Comparison of ENCODE assay signal across 1 cellular context in the genomic region with DNA sequence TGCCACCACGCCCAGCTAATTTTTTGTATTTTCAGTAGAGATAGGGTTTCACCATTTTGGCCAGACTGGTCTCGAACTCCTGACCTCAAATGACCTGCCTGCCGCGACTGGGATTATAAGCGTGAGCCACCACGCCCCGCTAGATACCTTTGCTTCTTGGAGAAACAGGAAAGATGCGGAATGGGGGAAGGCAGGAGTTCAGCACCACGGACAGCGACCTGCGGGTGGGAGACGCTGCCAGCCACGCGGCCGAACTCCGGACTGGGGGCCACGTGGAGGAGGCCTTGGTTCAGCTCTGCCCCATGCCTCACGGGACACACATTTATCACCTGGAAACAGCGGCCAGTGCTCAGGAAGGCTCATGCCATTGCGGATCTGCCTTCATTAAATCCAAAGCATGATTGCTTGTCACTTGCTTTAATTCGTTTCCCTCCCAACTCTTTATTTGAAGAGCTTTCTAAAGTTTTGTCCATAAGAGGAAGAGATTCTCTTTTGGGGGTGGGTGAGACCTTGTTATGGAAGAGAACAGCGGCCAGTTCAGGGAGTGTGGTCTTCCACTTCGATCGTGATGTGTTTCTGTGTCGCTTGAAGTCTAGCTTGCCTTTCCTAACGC.
TF ChIP-seq lines count a peak whose summit lies in the region.

No MANE protein-coding gene starts in this region.

TF ChIP-seq in HepG2, 621 proteins besides CTCF, POLR2A, EP300 and RAD21 (continued from another document and continues in another):
- TF ChIP-seq, protein P1, sequence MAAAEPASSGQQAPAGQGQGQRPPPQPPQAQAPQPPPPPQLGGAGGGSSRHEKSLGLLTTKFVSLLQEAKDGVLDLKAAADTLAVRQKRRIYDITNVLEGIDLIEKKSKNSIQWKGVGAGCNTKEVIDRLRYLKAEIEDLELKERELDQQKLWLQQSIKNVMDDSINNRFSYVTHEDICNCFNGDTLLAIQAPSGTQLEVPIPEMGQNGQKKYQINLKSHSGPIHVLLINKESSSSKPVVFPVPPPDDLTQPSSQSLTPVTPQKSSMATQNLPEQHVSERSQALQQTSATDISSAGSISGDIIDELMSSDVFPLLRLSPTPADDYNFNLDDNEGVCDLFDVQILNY (CRISPR knock-in tag; conservative IDR thresholded peaks at IDR 0.05) = 0 out of 2 replicates have a peak, but pooled peaks have one; percentile 67
- TF ChIP-seq RBM22 (optimal IDR thresholded peaks at IDR 0.05; ENCODE audit: low read length) (no peak), ZNF781 (CRISPR knock-in tag; IDR thresholded peaks at IDR 0.05; ENCODE audit: borderline replicate concordance, not compliant biosample characterization) (peak; percentile 97), ZNF841 (CRISPR knock-in tag; IDR thresholded peaks at IDR 0.05; ENCODE audit: borderline replicate concordance) (peak; percentile 60; the same call in 1 of the 2 replicates), SOX13 (IDR thresholded peaks at IDR 0.05) (no peak), SOX13 (CRISPR knock-in tag; conservative IDR thresholded peaks at IDR 0.05 in 1 of 2, IDR thresholded peaks at IDR 0.05 in 1 of 2) (peak in 1 of 2 experiments; percentile 64; a peak in 1 of 4 replicates), HNRNPL (IDR thresholded peaks at IDR 0.05; ENCODE audit: low read depth, low read length) (no peak), ZNF577 (CRISPR knock-in tag; IDR thresholded peaks at IDR 0.05; ENCODE audit: borderline replicate concordance, low read depth) (no peak), RFX1 (IDR thresholded peaks at IDR 0.05) (no peak), HNF4G (IDR thresholded peaks at IDR 0.05; ENCODE audit: borderline replicate concordance, low read depth, low read length) (no peak), HNF4G (CRISPR knock-in tag; IDR thresholded peaks at IDR 0.05; ENCODE audit: borderline replicate concordance, low read depth) (no peak; the same call in 1 of the 2 replicates), ZNF501 (CRISPR knock-in tag; IDR thresholded peaks at IDR 0.05) (peak; percentile 77), ATM (IDR thresholded peaks at IDR 0.05; ENCODE audit: borderline replicate concordance) (no peak), MAFF (IDR thresholded peaks at IDR 0.05; ENCODE audit: low read depth, low read length) (no peak), SUZ12 (IDR thresholded peaks at IDR 0.05; ENCODE audit: low read depth, low read length) (no peak), RARG (CRISPR knock-in tag; IDR thresholded peaks at IDR 0.05; ENCODE audit: low read depth) (peak; percentile 75; the same call in 1 of the 2 replicates), GPN1 (CRISPR knock-in tag; IDR thresholded peaks at IDR 0.05; ENCODE audit: borderline replicate concordance) (peak; percentile 85; the same call in 1 of the 2 replicates), MIXL1 (CRISPR knock-in tag; IDR thresholded peaks at IDR 0.05) (peak; percentile 88), HCFC1 (IDR thresholded peaks at IDR 0.05; ENCODE audit: low read depth, low read length) (no peak), ZNF792 (CRISPR knock-in tag; IDR thresholded peaks at IDR 0.05) (peak; percentile 98), FOXK2 (IDR thresholded peaks at IDR 0.05) (no peak), ZNF674 (CRISPR knock-in tag; IDR thresholded peaks at IDR 0.05; ENCODE audit: low read depth) (0 out of 2 replicates have a peak, but pooled peaks have one; percentile 78), JDP2 (CRISPR knock-in tag; IDR thresholded peaks at IDR 0.05; ENCODE audit: borderline replicate concordance) (peak; percentile 80; the same call in 1 of the 2 replicates), ZNF337 (CRISPR knock-in tag; IDR thresholded peaks at IDR 0.05; ENCODE audit: borderline replicate concordance, low read depth) (no peak; the same call in 1 of the 2 replicates), PITX1 (CRISPR knock-in tag; IDR thresholded peaks at IDR 0.05) (peak; percentile 66; the same call in 1 of the 2 replicates), TEAD2 (CRISPR knock-in tag; IDR thresholded peaks at IDR 0.05) (peak; percentile 96), ZNF382 (CRISPR knock-in tag; IDR thresholded peaks at IDR 0.05; ENCODE audit: borderline replicate concordance) (no peak), ZNF547 (CRISPR knock-in tag; IDR thresholded peaks at IDR 0.05) (peak; percentile 83; the same call in 1 of the 2 replicates), ZNF652 (CRISPR knock-in tag; IDR thresholded peaks at IDR 0.05; ENCODE audit: borderline replicate concordance, low read depth) (peak; percentile 64), ELF1 (CRISPR knock-in tag; IDR thresholded peaks at IDR 0.05) (peak; percentile 38; the same call in 1 of the 2 replicates), ZFAT (CRISPR knock-in tag; conservative IDR thresholded peaks at IDR 0.05) (peak; percentile 86; the same call in 1 of the 2 replicates), GZF1 (CRISPR knock-in tag; IDR thresholded peaks at IDR 0.05) (peak; percentile 86), MEIS1 (CRISPR knock-in tag; IDR thresholded peaks at IDR 0.05; ENCODE audit: borderline replicate concordance) (no peak), ZNF598 (CRISPR knock-in tag; IDR thresholded peaks at IDR 0.05; ENCODE audit: borderline replicate concordance) (0 out of 2 replicates have a peak, but pooled peaks have one; percentile 30), HNRNPUL1 (IDR thresholded peaks at IDR 0.05; ENCODE audit: low read depth, low read length) (no peak), PHF20 (CRISPR knock-in tag; IDR thresholded peaks at IDR 0.05) (no peak), ZNF562 (CRISPR knock-in tag; IDR thresholded peaks at IDR 0.05; ENCODE audit: borderline replicate concordance) (no peak), MIER2 (CRISPR knock-in tag; IDR thresholded peaks at IDR 0.05) (peak; percentile 99), TOE1 (CRISPR knock-in tag; IDR thresholded peaks at IDR 0.05) (peak; percentile 43; the same call in 1 of the 2 replicates)
- TF ChIP-seq, protein P2, sequence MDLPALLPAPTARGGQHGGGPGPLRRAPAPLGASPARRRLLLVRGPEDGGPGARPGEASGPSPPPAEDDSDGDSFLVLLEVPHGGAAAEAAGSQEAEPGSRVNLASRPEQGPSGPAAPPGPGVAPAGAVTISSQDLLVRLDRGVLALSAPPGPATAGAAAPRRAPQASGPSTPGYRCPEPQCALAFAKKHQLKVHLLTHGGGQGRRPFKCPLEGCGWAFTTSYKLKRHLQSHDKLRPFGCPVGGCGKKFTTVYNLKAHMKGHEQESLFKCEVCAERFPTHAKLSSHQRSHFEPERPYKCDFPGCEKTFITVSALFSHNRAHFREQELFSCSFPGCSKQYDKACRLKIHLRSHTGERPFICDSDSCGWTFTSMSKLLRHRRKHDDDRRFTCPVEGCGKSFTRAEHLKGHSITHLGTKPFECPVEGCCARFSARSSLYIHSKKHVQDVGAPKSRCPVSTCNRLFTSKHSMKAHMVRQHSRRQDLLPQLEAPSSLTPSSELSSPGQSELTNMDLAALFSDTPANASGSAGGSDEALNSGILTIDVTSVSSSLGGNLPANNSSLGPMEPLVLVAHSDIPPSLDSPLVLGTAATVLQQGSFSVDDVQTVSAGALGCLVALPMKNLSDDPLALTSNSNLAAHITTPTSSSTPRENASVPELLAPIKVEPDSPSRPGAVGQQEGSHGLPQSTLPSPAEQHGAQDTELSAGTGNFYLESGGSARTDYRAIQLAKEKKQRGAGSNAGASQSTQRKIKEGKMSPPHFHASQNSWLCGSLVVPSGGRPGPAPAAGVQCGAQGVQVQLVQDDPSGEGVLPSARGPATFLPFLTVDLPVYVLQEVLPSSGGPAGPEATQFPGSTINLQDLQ (CRISPR knock-in tag; IDR thresholded peaks at IDR 0.05) = peak; percentile 32; the same call in 1 of the 2 replicates
- TF ChIP-seq, protein P3, sequence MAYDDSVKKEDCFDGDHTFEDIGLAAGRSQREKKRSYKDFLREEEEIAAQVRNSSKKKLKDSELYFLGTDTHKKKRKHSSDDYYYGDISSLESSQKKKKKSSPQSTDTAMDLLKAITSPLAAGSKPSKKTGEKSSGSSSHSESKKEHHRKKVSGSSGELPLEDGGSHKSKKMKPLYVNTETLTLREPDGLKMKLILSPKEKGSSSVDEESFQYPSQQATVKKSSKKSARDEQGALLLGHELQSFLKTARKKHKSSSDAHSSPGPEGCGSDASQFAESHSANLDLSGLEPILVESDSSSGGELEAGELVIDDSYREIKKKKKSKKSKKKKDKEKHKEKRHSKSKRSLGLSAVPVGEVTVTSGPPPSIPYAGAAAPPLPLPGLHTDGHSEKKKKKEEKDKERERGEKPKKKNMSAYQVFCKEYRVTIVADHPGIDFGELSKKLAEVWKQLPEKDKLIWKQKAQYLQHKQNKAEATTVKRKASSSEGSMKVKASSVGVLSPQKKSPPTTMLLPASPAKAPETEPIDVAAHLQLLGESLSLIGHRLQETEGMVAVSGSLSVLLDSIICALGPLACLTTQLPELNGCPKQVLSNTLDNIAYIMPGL (CRISPR knock-in tag; IDR thresholded peaks at IDR 0.05; ENCODE audit: borderline replicate concordance in 1 of 2, low read depth in 1 of 2) = 0 out of 4 replicates have a peak, but pooled peaks of 1 of the 2 experiments have one; percentile 42
- TF ChIP-seq, protein P4, sequence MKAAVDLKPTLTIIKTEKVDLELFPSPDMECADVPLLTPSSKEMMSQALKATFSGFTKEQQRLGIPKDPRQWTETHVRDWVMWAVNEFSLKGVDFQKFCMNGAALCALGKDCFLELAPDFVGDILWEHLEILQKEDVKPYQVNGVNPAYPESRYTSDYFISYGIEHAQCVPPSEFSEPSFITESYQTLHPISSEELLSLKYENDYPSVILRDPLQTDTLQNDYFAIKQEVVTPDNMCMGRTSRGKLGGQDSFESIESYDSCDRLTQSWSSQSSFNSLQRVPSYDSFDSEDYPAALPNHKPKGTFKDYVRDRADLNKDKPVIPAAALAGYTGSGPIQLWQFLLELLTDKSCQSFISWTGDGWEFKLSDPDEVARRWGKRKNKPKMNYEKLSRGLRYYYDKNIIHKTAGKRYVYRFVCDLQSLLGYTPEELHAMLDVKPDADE (CRISPR knock-in tag; IDR thresholded peaks at IDR 0.05) = no peak
- TF ChIP-seq, protein P5, sequence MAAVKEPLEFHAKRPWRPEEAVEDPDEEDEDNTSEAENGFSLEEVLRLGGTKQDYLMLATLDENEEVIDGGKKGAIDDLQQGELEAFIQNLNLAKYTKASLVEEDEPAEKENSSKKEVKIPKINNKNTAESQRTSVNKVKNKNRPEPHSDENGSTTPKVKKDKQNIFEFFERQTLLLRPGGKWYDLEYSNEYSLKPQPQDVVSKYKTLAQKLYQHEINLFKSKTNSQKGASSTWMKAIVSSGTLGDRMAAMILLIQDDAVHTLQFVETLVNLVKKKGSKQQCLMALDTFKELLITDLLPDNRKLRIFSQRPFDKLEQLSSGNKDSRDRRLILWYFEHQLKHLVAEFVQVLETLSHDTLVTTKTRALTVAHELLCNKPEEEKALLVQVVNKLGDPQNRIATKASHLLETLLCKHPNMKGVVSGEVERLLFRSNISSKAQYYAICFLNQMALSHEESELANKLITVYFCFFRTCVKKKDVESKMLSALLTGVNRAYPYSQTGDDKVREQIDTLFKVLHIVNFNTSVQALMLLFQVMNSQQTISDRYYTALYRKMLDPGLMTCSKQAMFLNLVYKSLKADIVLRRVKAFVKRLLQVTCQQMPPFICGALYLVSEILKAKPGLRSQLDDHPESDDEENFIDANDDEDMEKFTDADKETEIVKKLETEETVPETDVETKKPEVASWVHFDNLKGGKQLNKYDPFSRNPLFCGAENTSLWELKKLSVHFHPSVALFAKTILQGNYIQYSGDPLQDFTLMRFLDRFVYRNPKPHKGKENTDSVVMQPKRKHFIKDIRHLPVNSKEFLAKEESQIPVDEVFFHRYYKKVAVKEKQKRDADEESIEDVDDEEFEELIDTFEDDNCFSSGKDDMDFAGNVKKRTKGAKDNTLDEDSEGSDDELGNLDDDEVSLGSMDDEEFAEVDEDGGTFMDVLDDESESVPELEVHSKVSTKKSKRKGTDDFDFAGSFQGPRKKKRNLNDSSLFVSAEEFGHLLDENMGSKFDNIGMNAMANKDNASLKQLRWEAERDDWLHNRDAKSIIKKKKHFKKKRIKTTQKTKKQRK (IDR thresholded peaks at IDR 0.05; ENCODE audit: low read length) = no peak
- TF ChIP-seq, protein P6, sequence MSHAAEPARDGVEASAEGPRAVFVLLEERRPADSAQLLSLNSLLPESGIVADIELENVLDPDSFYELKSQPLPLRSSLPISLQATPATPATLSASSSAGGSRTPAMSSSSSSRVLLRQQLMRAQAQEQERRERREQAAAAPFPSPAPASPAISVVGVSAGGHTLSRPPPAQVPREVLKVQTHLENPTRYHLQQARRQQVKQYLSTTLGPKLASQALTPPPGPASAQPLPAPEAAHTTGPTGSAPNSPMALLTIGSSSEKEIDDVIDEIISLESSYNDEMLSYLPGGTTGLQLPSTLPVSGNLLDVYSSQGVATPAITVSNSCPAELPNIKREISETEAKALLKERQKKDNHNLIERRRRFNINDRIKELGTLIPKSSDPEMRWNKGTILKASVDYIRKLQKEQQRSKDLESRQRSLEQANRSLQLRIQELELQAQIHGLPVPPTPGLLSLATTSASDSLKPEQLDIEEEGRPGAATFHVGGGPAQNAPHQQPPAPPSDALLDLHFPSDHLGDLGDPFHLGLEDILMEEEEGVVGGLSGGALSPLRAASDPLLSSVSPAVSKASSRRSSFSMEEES (CRISPR knock-in tag; IDR thresholded peaks at IDR 0.05) = peak; percentile 91
- TF ChIP-seq, protein P7, sequence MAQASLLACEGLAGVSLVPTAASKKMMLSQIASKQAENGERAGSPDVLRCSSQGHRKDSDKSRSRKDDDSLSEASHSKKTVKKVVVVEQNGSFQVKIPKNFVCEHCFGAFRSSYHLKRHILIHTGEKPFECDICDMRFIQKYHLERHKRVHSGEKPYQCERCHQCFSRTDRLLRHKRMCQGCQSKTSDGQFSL (CRISPR knock-in tag; IDR thresholded peaks at IDR 0.05) = peak; percentile 84
- TF ChIP-seq, protein P8, sequence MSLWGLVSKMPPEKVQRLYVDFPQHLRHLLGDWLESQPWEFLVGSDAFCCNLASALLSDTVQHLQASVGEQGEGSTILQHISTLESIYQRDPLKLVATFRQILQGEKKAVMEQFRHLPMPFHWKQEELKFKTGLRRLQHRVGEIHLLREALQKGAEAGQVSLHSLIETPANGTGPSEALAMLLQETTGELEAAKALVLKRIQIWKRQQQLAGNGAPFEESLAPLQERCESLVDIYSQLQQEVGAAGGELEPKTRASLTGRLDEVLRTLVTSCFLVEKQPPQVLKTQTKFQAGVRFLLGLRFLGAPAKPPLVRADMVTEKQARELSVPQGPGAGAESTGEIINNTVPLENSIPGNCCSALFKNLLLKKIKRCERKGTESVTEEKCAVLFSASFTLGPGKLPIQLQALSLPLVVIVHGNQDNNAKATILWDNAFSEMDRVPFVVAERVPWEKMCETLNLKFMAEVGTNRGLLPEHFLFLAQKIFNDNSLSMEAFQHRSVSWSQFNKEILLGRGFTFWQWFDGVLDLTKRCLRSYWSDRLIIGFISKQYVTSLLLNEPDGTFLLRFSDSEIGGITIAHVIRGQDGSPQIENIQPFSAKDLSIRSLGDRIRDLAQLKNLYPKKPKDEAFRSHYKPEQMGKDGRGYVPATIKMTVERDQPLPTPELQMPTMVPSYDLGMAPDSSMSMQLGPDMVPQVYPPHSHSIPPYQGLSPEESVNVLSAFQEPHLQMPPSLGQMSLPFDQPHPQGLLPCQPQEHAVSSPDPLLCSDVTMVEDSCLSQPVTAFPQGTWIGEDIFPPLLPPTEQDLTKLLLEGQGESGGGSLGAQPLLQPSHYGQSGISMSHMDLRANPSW (CRISPR knock-in tag; IDR thresholded peaks at IDR 0.05; ENCODE audit: borderline replicate concordance) = no peak
- TF ChIP-seq, protein P9, sequence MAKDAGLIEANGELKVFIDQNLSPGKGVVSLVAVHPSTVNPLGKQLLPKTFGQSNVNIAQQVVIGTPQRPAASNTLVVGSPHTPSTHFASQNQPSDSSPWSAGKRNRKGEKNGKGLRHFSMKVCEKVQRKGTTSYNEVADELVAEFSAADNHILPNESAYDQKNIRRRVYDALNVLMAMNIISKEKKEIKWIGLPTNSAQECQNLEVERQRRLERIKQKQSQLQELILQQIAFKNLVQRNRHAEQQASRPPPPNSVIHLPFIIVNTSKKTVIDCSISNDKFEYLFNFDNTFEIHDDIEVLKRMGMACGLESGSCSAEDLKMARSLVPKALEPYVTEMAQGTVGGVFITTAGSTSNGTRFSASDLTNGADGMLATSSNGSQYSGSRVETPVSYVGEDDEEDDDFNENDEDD (CRISPR knock-in tag; IDR thresholded peaks at IDR 0.05; ENCODE audit: borderline replicate concordance) = peak; percentile 77; the same call in 1 of the 2 replicates
